In the genomic region with DNA sequence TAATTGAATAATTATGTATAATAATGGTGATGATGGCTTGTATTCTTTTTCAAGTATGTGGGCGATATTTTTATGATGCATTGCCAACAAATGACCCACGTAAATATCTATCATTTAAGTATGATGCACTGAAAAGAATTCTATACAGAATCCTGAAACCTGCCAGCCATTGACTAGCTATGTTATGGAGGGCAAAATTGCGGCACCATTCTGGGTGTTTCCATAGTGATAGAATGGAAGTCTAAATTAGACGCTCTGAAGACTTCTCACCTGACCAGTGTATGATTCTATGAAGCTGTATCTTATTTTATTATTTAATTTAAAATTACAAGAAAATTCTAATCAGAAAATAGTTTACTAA, we compare ENCODE assay signal across 8 cellular contexts. TPM values are rescaled to one million over a fixed set of nuclear protein-coding genes. Genes with fewer than 3 reads are reported as not detected.
DNase-seq lines count a peak whose midpoint lies in the region; ATAC-seq and TF ChIP-seq lines count a peak whose summit lies in the region.

No MANE protein-coding gene starts in this region.

- DNase-seq in AG10803 (ENCODE audit: low read depth): no peak
- no peak for DNase-seq in adipocyte (ENCODE audit: low read depth)
- no peak for DNase-seq in cortex of kidney (lab: John Stamatoyannopoulos, UW)
- no peak for DNase-seq in foreskin melanocyte
- no peak for DNase-seq in mesendoderm

- no peak overlapping the region for H2BK120ac ChIP-seq in mesendoderm (ENCODE audit: low read depth, low read length)

- no peak for TF ChIP-seq CTCF in AG10803 (conservative IDR thresholded peaks at IDR 0.05; ENCODE audit: low read length)

- H3K27me3 ChIP-seq in HUES6 (ENCODE audit: control insufficient read depth, insufficient read depth, low read length) (no peaks in the 10 kb centered on the region), adipocyte (replicated peaks; ENCODE audit: control insufficient read depth, insufficient read depth, low read length) (no peaks in the 10 kb centered on the region), mesendoderm (ENCODE audit: insufficient read depth, low read length, poor library complexity) (no peaks in the 10 kb centered on the region)

- no peak overlapping the region for H3K4ac ChIP-seq in mesendoderm (ENCODE audit: low read depth, low read length)

- no peak overlapping the region for H4K8ac ChIP-seq in mesendoderm (ENCODE audit: low read depth, low read length)

- H3K56ac ChIP-seq in mesendoderm (ENCODE audit: low read length): no peak overlapping the region

- H3K4me2 ChIP-seq in mesendoderm (ENCODE audit: low read length): no peak overlapping the region

- H4K5ac ChIP-seq in mesendoderm (ENCODE audit: low read length): no peak overlapping the region

- H2AK5ac ChIP-seq in mesendoderm (ENCODE audit: low read length): no peak overlapping the region

- H3K4me3 ChIP-seq in AG10803 (ENCODE audit: low read length) (peak overlapping the region; percentile 76), HUES6 (ENCODE audit: low read depth, low read length) (peak overlapping the region; percentile 96), adipocyte (ENCODE audit: low read length) (peak overlapping the region; percentile 95), mesodermal cell (ENCODE audit: extremely low read depth, insufficient read depth, low read length, poor library complexity, severe bottlenecking) (peak overlapping the region; percentile 83), mesendoderm (ENCODE audit: low read length) (no peak overlapping the region)

- H3K18ac ChIP-seq in mesendoderm (ENCODE audit: low read length): no peak overlapping the region

- H3K9me3 ChIP-seq in HUES6 (ENCODE audit: control insufficient read depth, insufficient read depth, low read depth, low read length) (no peaks in the 10 kb centered on the region), adipocyte (ENCODE audit: control insufficient read depth, low read length) (no peaks in the 10 kb centered on the region), mesodermal cell (ENCODE audit: control insufficient read depth, low read length) (no peaks in the 10 kb centered on the region)

- H2BK15ac ChIP-seq in mesendoderm (replicated peaks; ENCODE audit: low read depth): no peak overlapping the region

- WGBS in mesodermal cell (ENCODE audit: insufficient coverage in 2 of 2), 2 experiments: no CpG with 5 or more reads among the region's 4 CpGs
- WGBS in mesendoderm (ENCODE audit: extremely low coverage, insufficient coverage, low lambda C conversion rate): no CpG with 5 or more reads among the region's 4 CpGs

- ATAC-seq in HG02588 (IDR thresholded peaks at IDR 0.05; ENCODE audit: unreplicated experiment): no peak

- no peak overlapping the region for H3K27ac ChIP-seq in HUES6 (ENCODE audit: low read depth, low read length)
- H3K27ac ChIP-seq in mesodermal cell (ENCODE audit: low read depth, low read length, severe bottlenecking): no peak overlapping the region
- no peak overlapping the region for H3K27ac ChIP-seq in mesendoderm (ENCODE audit: low read depth, low read length)

- H3K4me1 ChIP-seq in HUES6 (ENCODE audit: control insufficient read depth, insufficient read depth, low read length) (no peaks in the 10 kb centered on the region), adipocyte (ENCODE audit: control insufficient read depth, insufficient read depth, low read length) (peaks cover 17% of the 10 kb centered on the region), mesodermal cell (ENCODE audit: control insufficient read depth, insufficient read depth, low read length, poor library complexity, severe bottlenecking) (no peaks in the 10 kb centered on the region), mesendoderm (ENCODE audit: control insufficient read depth, low read depth, low read length) (no peaks in the 10 kb centered on the region)

- peaks cover 5% of the 10 kb centered on the region for H3K79me2 ChIP-seq in mesendoderm (ENCODE audit: control insufficient read depth, insufficient read depth, low read length)

- no peak overlapping the region for H3K23ac ChIP-seq in mesendoderm (ENCODE audit: low read length)

- no peak overlapping the region for H2BK5ac ChIP-seq in mesendoderm (ENCODE audit: low read length)

- H3K9ac ChIP-seq in HUES6 (ENCODE audit: low read length) (no peak overlapping the region), adipocyte (ENCODE audit: low read length) (peak overlapping the region; percentile 80), mesendoderm (ENCODE audit: low read length) (no peak overlapping the region)

- H3K36me3 ChIP-seq in HUES6 (ENCODE audit: control insufficient read depth, insufficient read depth, low read length): peaks cover 19% of the 10 kb centered on the region
- peaks cover 14% of the 10 kb centered on the region for H3K36me3 ChIP-seq in adipocyte (ENCODE audit: control insufficient read depth, insufficient read depth, low read length, severe bottlenecking)
- H3K36me3 ChIP-seq in mesodermal cell (ENCODE audit: control insufficient read depth, insufficient read depth, low read length): peaks cover 18% of the 10 kb centered on the region
- no peaks in the 10 kb centered on the region for H3K36me3 ChIP-seq in mesendoderm (ENCODE audit: control insufficient read depth, insufficient read depth, low read length)

- peaks cover 1% of the 10 kb centered on the region for H3K79me1 ChIP-seq in mesendoderm (ENCODE audit: low read length)

RNA-seq across cellular contexts. Expression of a gene that starts 0.7 kb away (rescaled TPM):
- polyA plus RNA-seq in mesodermal cell (2013, experiment 1 of 2): 16.4 TPM
- polyA plus RNA-seq in mesodermal cell (2013, experiment 2 of 2): 21.6 TPM
- 10.3 TPM for polyA plus RNA-seq in mesendoderm (2013, experiment 1 of 2)
- 10.4 TPM for polyA plus RNA-seq in mesendoderm (2013, experiment 2 of 2)

RNA-seq across cellular contexts. Expression of a gene that starts 12.6 kb away (rescaled TPM):
- polyA plus RNA-seq in mesodermal cell (2013, experiment 1 of 2): 0.44 TPM
- polyA plus RNA-seq in mesodermal cell (2013, experiment 2 of 2): 0.35 TPM
- polyA plus RNA-seq in mesendoderm (2013, experiment 1 of 2): not detected
- polyA plus RNA-seq in mesendoderm (2013, experiment 2 of 2): not detected
